15 cellular contexts compared by ENCODE assay signal in genomic region chr9:96116275-96117051, GRCh38.
DNase-seq lines count a peak whose midpoint lies in the region; ATAC-seq and TF ChIP-seq lines count a peak whose summit lies in the region.
"Had no signal": no experiment of that assay in that cellular context is flagged by ENCODE, and none has a peak within 500 bp of the region (broad histone marks: within the 10 kb centered on the region; RNA-seq: fewer than 3 reads in every experiment).

No MANE protein-coding gene starts in this region.

- no TSS peak for BruUV-seq in Calu3 (replicated peaks; lab: Mats Ljungman, UMichigan)

- peaks cover 3% of the 10 kb centered on the region for H3K9me3 Mint-ChIP-seq in Calu3 (ENCODE audit: low read depth, unreplicated experiment)

- H3K4me3 Mint-ChIP-seq in Calu3 (ENCODE audit: low read depth, unreplicated experiment): peak overlapping the region; percentile 37
- H3K4me3 Mint-ChIP-seq: CD4-positive, CD25-positive, alpha-beta regulatory T cell; mesothelial cell of epicardium had no signal

- peak; percentile 34 for DNase-seq in Calu3
- peak; percentile 95 for DNase-seq in inferior parietal cortex (ENCODE audit: extremely low spot score)
- DNase-seq in posterior cingulate gyrus: peak; percentile 80 to 98 (median 88)
- no peak for DNase-seq in GM19238 (ENCODE audit: insufficient read length, low spot score)
- no peak for DNase-seq in NCI-H446 (lab: John Stamatoyannopoulos, UW)
- DNase-seq: activated CD4-positive, CD25-positive, alpha-beta regulatory T cell treated with anti-CD3 and anti-CD28 coated beads, Interleukin-2, amount 50 U/mL, for 72 hours; activated T-cell treated with anti-CD3 and anti-CD28 coated beads, Interleukin-2, amount 50 U/mL, for 48 hours; CD4-positive, CD25-positive, alpha-beta regulatory T cell; foreskin keratinocyte; NCI-H526 treated with DMSO at 0.1 percent for 48 hours; SHP77 treated with DMSO at 0.1 percent for 48 hours had no signal

- peaks cover 39% of the 10 kb centered on the region for H3K4me1 Mint-ChIP-seq in Calu3 (ENCODE audit: low read depth, unreplicated experiment)
- H3K4me1 Mint-ChIP-seq: CD4-positive, CD25-positive, alpha-beta regulatory T cell; mesothelial cell of epicardium had no signal

- CTCF ChIA-PET in Calu3 (lab: Charles Lee): interaction anchor here (1.3 kb wide), 1 partner anchor 101 kb away, joined by 6 read pairs; no protein-coding TSS in a partner anchor

- no peak for TF ChIP-seq CTCF in Calu3 (IDR thresholded peaks at IDR 0.05; ENCODE audit: unreplicated experiment)

- intact Hi-C loops in Calu3 (cut with micrococcal nuclease; ENCODE audit: unreplicated experiment) (no loop called here), posterior cingulate gyrus (cut with DNase I) (loop anchor here (1.0 to 10.0 kb wide), 3 partner anchors 102 to 602 kb away; partner anchors contain the start of genes ERCC6L2 and PTCH1)

- H3K27ac ChIP-seq in angular gyrus (ENCODE audit: low read depth, low read length): peak overlapping the region; percentile 97
- H3K27ac ChIP-seq: foreskin keratinocyte had no signal

- H3K36me3 Mint-ChIP-seq in Calu3 (ENCODE audit: insufficient read depth, unreplicated experiment): no peaks in the 10 kb centered on the region
- H3K36me3 Mint-ChIP-seq: CD4-positive, CD25-positive, alpha-beta regulatory T cell; mesothelial cell of epicardium had no signal

- peak overlapping the region; percentile 67 for H3K27ac Mint-ChIP-seq in Calu3 (ENCODE audit: unreplicated experiment)
- H3K27ac Mint-ChIP-seq: mesothelial cell of epicardium had no signal

- H3K27me3 Mint-ChIP-seq in Calu3 (ENCODE audit: unreplicated experiment): no peaks in the 10 kb centered on the region

- ATAC-seq in GM18873 (IDR thresholded peaks at IDR 0.05; ENCODE audit: low FRiP score, unreplicated experiment) (no peak), HG02571 (IDR thresholded peaks at IDR 0.05; ENCODE audit: unreplicated experiment) (no peak)
- ATAC-seq: foreskin keratinocyte had no signal

Comparison
In these comparisons a context has a peak if more than half of its experiments do, and no peak if none do; other contexts are left out.
1. DNase-seq: peak in Calu3 (single experiment), inferior parietal cortex (single experiment) and posterior cingulate gyrus (10 of 10); none in GM19238 (single experiment) and NCI-H446 (0 of 2).